Comparison of ENCODE assay signal across 12 cellular contexts in genomic region chr11:121309688-121310087, GRCh38. TPM values are rescaled to one million over a fixed set of nuclear protein-coding genes. Genes with fewer than 3 reads are reported as not detected.
DNase-seq lines count a peak whose midpoint lies in the region; ATAC-seq, FAIRE-seq and TF ChIP-seq lines count a peak whose summit lies in the region.
"Had no signal": no experiment of that assay in that cellular context is flagged by ENCODE, and none has a peak within 500 bp of the region (broad histone marks: within the 10 kb centered on the region; RNA-seq: fewer than 3 reads in every experiment).

No MANE protein-coding gene starts in this region.

- POLR2A ChIA-PET in H1 (lab: Charles Lee; ENCODE audit: partially characterized antibody), result interaction anchor here (1.1 kb wide), 1 partner anchor 9 kb away, joined by 3 read pairs; no protein-coding TSS in a partner anchor
- POLR2A ChIA-PET in RWPE1 (lab: Yijun Ruan, JAX; ENCODE audit: low non-redundant PET), result no interaction called here

- H3K23me2 ChIP-seq in H1 (ENCODE audit: low read depth, low read length), result no peaks in the 10 kb centered on the region

- H2BK15ac ChIP-seq in H1 (ENCODE audit: low read length), result no peak overlapping the region
- H2BK15ac ChIP-seq in mesendoderm (replicated peaks; ENCODE audit: low read depth), result no peak overlapping the region

- H2BK120ac ChIP-seq in H1 (replicated peaks; ENCODE audit: low read depth, low read length) (no peak overlapping the region), mesendoderm (ENCODE audit: low read depth, low read length) (no peak overlapping the region)

- peak; percentile 88 for ATAC-seq in GM18867 (IDR thresholded peaks at IDR 0.05; ENCODE audit: unreplicated experiment)
- ATAC-seq in GM21381 (IDR thresholded peaks at IDR 0.05; ENCODE audit: unreplicated experiment), result peak; percentile 88
- peak; percentile 83 for ATAC-seq in HG03095 (IDR thresholded peaks at IDR 0.05; ENCODE audit: unreplicated experiment)
- ATAC-seq: PC-3 had no signal

- TF ChIP-seq CTCF in H1 (IDR thresholded peaks at IDR 0.05; ENCODE audit: control extremely low read depth in 1 of 3, insufficient read depth in 1 of 3, low read depth in 1 of 3, low read length in 3 of 3) (no peak), RWPE1 (conservative IDR thresholded peaks at IDR 0.05; ENCODE audit: low read depth) (no peak)

- 95% methylated on average over 4 of the region's 4 CpGs; no CpG with 5 or more reads in 1 of the 2 experiments for WGBS in H1 (ENCODE audit: extremely low coverage in 1 of 2, insufficient coverage in 1 of 2, insufficient read length in 1 of 2, insufficient replicate concordance in 2 of 2, low coverage in 1 of 2, low lambda C conversion rate in 2 of 2, missing lambda C conversion rate in 1 of 2), 2 experiments
- WGBS in mesendoderm (ENCODE audit: extremely low coverage, insufficient coverage, low lambda C conversion rate), result no CpG with 5 or more reads among the region's 4 CpGs

- H3K4ac ChIP-seq in H1 (replicated peaks; ENCODE audit: insufficient read length, low read depth, low read length) (no peak overlapping the region), mesendoderm (ENCODE audit: low read depth, low read length) (no peak overlapping the region)

- no peak overlapping the region for H2AFZ ChIP-seq in H1 (ENCODE audit: low read length)

- no peaks in the 10 kb centered on the region for H4K20me1 ChIP-seq in H1 (replicated peaks in 1 of 2; ENCODE audit: control insufficient read depth in 1 of 2, insufficient read depth in 2 of 2, low read length in 2 of 2)

- H3K56ac ChIP-seq in H1 (replicated peaks; ENCODE audit: insufficient read length, low read depth, low read length), result no peak overlapping the region
- no peak overlapping the region for H3K56ac ChIP-seq in mesendoderm (ENCODE audit: low read length)

- H4K5ac ChIP-seq in H1 (ENCODE audit: insufficient read length, low read depth, low read length), result no peak overlapping the region
- no peak overlapping the region for H4K5ac ChIP-seq in mesendoderm (ENCODE audit: low read length)

- no peak for TF ChIP-seq RAD21 in H1 (IDR thresholded peaks at IDR 0.05 in 1 of 2, conservative IDR thresholded peaks at IDR 0.05 in 1 of 2; ENCODE audit: low read depth in 2 of 2, low read length in 2 of 2)

- FAIRE-seq in H1 (lab: Jason Lieb, UNC), result peak; percentile 13

- H2BK5ac ChIP-seq in H1 (ENCODE audit: low read depth, low read length), result no peak overlapping the region
- no peak overlapping the region for H2BK5ac ChIP-seq in mesendoderm (ENCODE audit: low read length)

- H3K36me3 ChIP-seq in H1 (ENCODE audit: control insufficient read depth in 2 of 4, insufficient read depth in 4 of 4, low read length in 3 of 4) (peaks cover 7 to 44% (median 30%) of the 10 kb centered on the region in 4 experiments), mesendoderm (ENCODE audit: control insufficient read depth, insufficient read depth, low read length) (peaks cover 2% of the 10 kb centered on the region)

- H3K79me2 ChIP-seq in H1 (ENCODE audit: control insufficient read depth in 1 of 2, insufficient read depth in 2 of 2, low read length in 2 of 2) (no peaks in the 10 kb centered on the region), mesendoderm (ENCODE audit: control insufficient read depth, insufficient read depth, low read length) (no peaks in the 10 kb centered on the region)

- no peak overlapping the region for H3K27ac ChIP-seq in H1 (ENCODE audit: low read depth, low read length)
- H3K27ac ChIP-seq in RWPE1, result no peak overlapping the region
- no peak overlapping the region for H3K27ac ChIP-seq in mesendoderm (ENCODE audit: low read depth, low read length)
- H3K27ac ChIP-seq: thoracic aorta had no signal

- H3K9me3 ChIP-seq in H1 (ENCODE audit: insufficient read depth in 2 of 2, low read depth in 1 of 2, low read length in 1 of 2), result no peaks in the 10 kb centered on the region
- H3K9me3 ChIP-seq: thoracic aorta had no signal

- no peak overlapping the region for H3K14ac ChIP-seq in H1 (ENCODE audit: insufficient read length)

- CTCF ChIA-PET in H1 (lab: Charles Lee; ENCODE audit: partially characterized antibody) (interaction anchor here (0.6 to 2.0 kb wide), 4 partner anchors 10 to 207 kb away, joined by 3 to 7 read pairs (median 6); no protein-coding TSS in a partner anchor), RWPE1 (lab: Yijun Ruan, JAX) (no interaction called here)

- no peak overlapping the region for H4K91ac ChIP-seq in H1 (replicated peaks; ENCODE audit: insufficient read length, low read length)

- H2AK5ac ChIP-seq in H1 (ENCODE audit: low read depth, low read length) (no peak overlapping the region), mesendoderm (ENCODE audit: low read length) (no peak overlapping the region)

- H4K8ac ChIP-seq in H1 (ENCODE audit: extremely low read depth, insufficient read depth, low read length) (no peak overlapping the region), mesendoderm (ENCODE audit: low read depth, low read length) (no peak overlapping the region)

- no peak overlapping the region for H3K18ac ChIP-seq in H1 (ENCODE audit: extremely low read depth, low read length)
- H3K18ac ChIP-seq in mesendoderm (ENCODE audit: low read length), result no peak overlapping the region

- DNase-seq in H1 (ENCODE audit: low read depth in 1 of 2, low spot score in 2 of 2) (no peak), pons (ENCODE audit: low spot score) (no peak), RWPE1 (ENCODE audit: low spot score) (no peak), mesendoderm (no peak)
- DNase-seq: amygdala, DND-41, NCI-H1092 treated with DMSO at 0.1 percent for 48 hours, PC-3 had no signal

- H2BK12ac ChIP-seq in H1 (ENCODE audit: low read depth, low read length), result no peak overlapping the region

- no peak overlapping the region for H3K9ac ChIP-seq in H1 (replicated peaks in 1 of 4; ENCODE audit: extremely low read depth in 1 of 4, low read depth in 3 of 4, low read length in 3 of 4)
- no peak overlapping the region for H3K9ac ChIP-seq in mesendoderm (ENCODE audit: low read length)

- no peaks in the 10 kb centered on the region for H3K79me1 ChIP-seq in H1 (ENCODE audit: low read depth, low read length)
- no peaks in the 10 kb centered on the region for H3K79me1 ChIP-seq in mesendoderm (ENCODE audit: low read length)

- H3K23ac ChIP-seq in H1 (ENCODE audit: insufficient read length) (no peak overlapping the region), mesendoderm (ENCODE audit: low read length) (no peak overlapping the region)

- H3K4me3 ChIP-seq in H1 (ENCODE audit: extremely low read depth in 1 of 4, insufficient read depth in 2 of 4, low read depth in 3 of 4, low read length in 4 of 4), result no peak overlapping the region
- no peak overlapping the region for H3K4me3 ChIP-seq in mesendoderm (ENCODE audit: low read length)
- H3K4me3 ChIP-seq: thoracic aorta had no signal

- no peak for TF ChIP-seq POLR2A in H1 (IDR thresholded peaks at IDR 0.05; ENCODE audit: control extremely low read depth in 1 of 2, low read depth in 2 of 2, low read length in 2 of 2)

- H3K27me3 ChIP-seq in H1 (replicated peaks in 1 of 4; ENCODE audit: control insufficient read depth in 3 of 4, extremely low read depth in 1 of 4, insufficient read depth in 3 of 4, low read length in 3 of 4) (no peaks in the 10 kb centered on the region), mesendoderm (ENCODE audit: insufficient read depth, low read length, poor library complexity) (no peaks in the 10 kb centered on the region)

- no peak for TF ChIP-seq EP300 in H1 (IDR thresholded peaks at IDR 0.05; ENCODE audit: borderline replicate concordance in 1 of 2, low read depth in 2 of 2, low read length in 2 of 2)

- H3K4me1 ChIP-seq in H1 (replicated peaks in 1 of 4; ENCODE audit: control insufficient read depth in 3 of 4, insufficient read depth in 4 of 4, low read length in 3 of 4) (no peaks in the 10 kb centered on the region), mesendoderm (ENCODE audit: control insufficient read depth, low read depth, low read length) (no peaks in the 10 kb centered on the region)

- no peak overlapping the region for H3K4me2 ChIP-seq in H1 (ENCODE audit: insufficient read depth in 1 of 2, low read depth in 2 of 2, low read length in 2 of 2)
- no peak overlapping the region for H3K4me2 ChIP-seq in mesendoderm (ENCODE audit: low read length)

- H2BK20ac ChIP-seq in H1 (ENCODE audit: low read length), result no peak overlapping the region

TF ChIP-seq in H1, 55 proteins besides CTCF, POLR2A, EP300 and RAD21:
- TF ChIP-seq TCF12 (IDR thresholded peaks at IDR 0.05; ENCODE audit: low read depth, low read length) (no peak), CBX5 (IDR thresholded peaks at IDR 0.05; ENCODE audit: low read depth, low read length) (no peak), SUZ12 (IDR thresholded peaks at IDR 0.05; ENCODE audit: low read length) (no peak), SIN3A (conservative IDR thresholded peaks at IDR 0.05 in 1 of 2, IDR thresholded peaks at IDR 0.05 in 1 of 2; ENCODE audit: low read depth in 1 of 2, low read length in 2 of 2) (no peak), SAP30 (IDR thresholded peaks at IDR 0.05; ENCODE audit: insufficient read depth, insufficient replicate concordance, low read length) (no peak), USF2 (IDR thresholded peaks at IDR 0.05; ENCODE audit: low read length) (no peak), EZH2 (IDR thresholded peaks at IDR 0.05; ENCODE audit: low read depth, low read length, severe bottlenecking) (no peak)

RNA-seq across cellular contexts. Expression of gene SC5D, which starts 17.1 kb away (rescaled TPM):
- 71.4 and 73.9 TPM in 2 replicates for total RNA-seq in H1 (2021; fragmentation: NEBNext Ultra II Directional; extraction: Animal tissue kit (Norgen Biotek cat#: 25700))
- 44.7 and 90.3 TPM in 2 replicates for polyA plus RNA-seq in H1 (2011; rRNA removed)
- polyA plus RNA-seq in H1 (2011; cell fraction: cytosol; rRNA removed), result 75.4 TPM
- 92.3 TPM for polyA plus RNA-seq in H1 (2011; cell fraction: nucleus; rRNA removed)
- polyA plus RNA-seq in H1 (2012, experiment 1 of 2), result 69.2 to 167 TPM (median 86.3 TPM) in 4 replicates
- 14.1 TPM for polyA plus RNA-seq in H1 (2012, experiment 2 of 2)
- polyA plus RNA-seq in H1 (2013, experiment 1 of 2), result 208 TPM
- 224 TPM for polyA plus RNA-seq in H1 (2013, experiment 2 of 2)
- polyA minus RNA-seq in H1 (2011; rRNA and poly(A)+ RNA removed), result 183 and 296 TPM in 2 replicates
- 105 TPM for polyA minus RNA-seq in H1 (2011; cell fraction: cytosol; rRNA and poly(A)+ RNA removed)
- 174 TPM for polyA minus RNA-seq in H1 (2011; cell fraction: nucleus; rRNA and poly(A)+ RNA removed)
- 110 TPM for polyA plus RNA-seq in mesendoderm (2013, experiment 1 of 2)
- 110 TPM for polyA plus RNA-seq in mesendoderm (2013, experiment 2 of 2)
